In genomic region chr11:65855927-65856363, GRCh38 we compare ENCODE assay signal across 9 cellular contexts. TPM values are rescaled to one million over a fixed set of nuclear protein-coding genes. Genes with fewer than 3 reads are reported as not detected.
A peak's percentile ranks its signal among the peaks of the same experiment; 100 is the strongest.
DNase-seq lines count a peak whose midpoint lies in the region; ATAC-seq and TF ChIP-seq lines count a peak whose summit lies in the region.
"Had no signal": no experiment of that assay in that cellular context is flagged by ENCODE, and none has a peak within 500 bp of the region (broad histone marks: within the 10 kb centered on the region; RNA-seq: fewer than 3 reads in every experiment).

No MANE protein-coding gene starts in this region.

- TF ChIP-seq CTCF in heart left ventricle (IDR thresholded peaks at IDR 0.05) (no peak), adrenal gland (IDR thresholded peaks at IDR 0.05) (no peak), lower lobe of right lung (IDR thresholded peaks at IDR 0.05) (no peak), type B pancreatic cell (conservative IDR thresholded peaks at IDR 0.05) (no peak)

- DNase-seq in heart left ventricle (peak in 1 of 5 donors; percentile 9), cardiac septum (ENCODE audit: low spot score) (no peak), adrenal gland (peak in 5 of 7 donors; percentile 7 to 33 (median 23)), lower lobe of right lung (no peak), type B pancreatic cell (ENCODE audit: extremely low spot score, unreplicated experiment) (no peak), HK-2 (ENCODE audit: unreplicated experiment) (no peak), SJCRH30 (no peak)
- DNase-seq: activated CD4-positive, CD25-positive, alpha-beta regulatory T cell treated with anti-CD3 and anti-CD28 coated beads, Interleukin-2, amount 50 U/mL, for 72 hours had no signal

- TF ChIP-seq POLR2A in heart left ventricle (IDR thresholded peaks at IDR 0.05) (no peak), adrenal gland (IDR thresholded peaks at IDR 0.05) (no peak)

- H3K4me1 ChIP-seq in heart left ventricle, result peaks cover 0 to 41% (median 19%) of the 10 kb centered on the region in 12 donors
- H3K4me1 ChIP-seq in adrenal gland (replicated peaks in 1 of 2), result peaks cover 14 to 24% of the 10 kb centered on the region in 2 donors
- peaks cover 34% of the 10 kb centered on the region for H3K4me1 ChIP-seq in lower lobe of right lung
- H3K4me1 ChIP-seq in SJCRH30, result no peaks in the 10 kb centered on the region

- ATAC-seq in heart left ventricle (no peak), lower lobe of right lung (no peak), GM21381 (IDR thresholded peaks at IDR 0.05; ENCODE audit: unreplicated experiment) (no peak)

- no peaks in the 10 kb centered on the region for H3K9me3 Mint-ChIP-seq in type B pancreatic cell

- H3K27me3 ChIP-seq in heart left ventricle, result no peaks in the 10 kb centered on the region
- no peaks in the 10 kb centered on the region for H3K27me3 ChIP-seq in adrenal gland
- no peaks in the 10 kb centered on the region for H3K27me3 ChIP-seq in lower lobe of right lung (ENCODE audit: low read depth)
- H3K27me3 ChIP-seq in SJCRH30, result no peaks in the 10 kb centered on the region

- peak overlapping the region; percentile 84 for H3K27ac Mint-ChIP-seq in type B pancreatic cell

- H3K27ac ChIP-seq in heart left ventricle (peak overlapping the region in 1 of 12 donors; percentile 98), adrenal gland (peak overlapping the region in 1 of 5 donors; percentile 99), lower lobe of right lung (no peak overlapping the region), SJCRH30 (no peak overlapping the region)

- 82 to 88% (median 86%) methylated on average over 15 of the region's 15 CpGs for WGBS in heart left ventricle, 4 donors
- 85 to 90% (median 88%) methylated on average over 15 of the region's 15 CpGs for WGBS in adrenal gland, 4 donors

- peak overlapping the region; percentile 93 for H3K4me3 Mint-ChIP-seq in type B pancreatic cell

- H3K4me3 ChIP-seq in heart left ventricle (peak overlapping the region in 10 of 12 donors; percentile 74 to 100 (median 90)), adrenal gland (peak overlapping the region in 1 of 4 donors; percentile 100), lower lobe of right lung (peak overlapping the region; percentile 92), SJCRH30 (no peak overlapping the region)

- H3K27me3 Mint-ChIP-seq in type B pancreatic cell, result peaks cover 3% of the 10 kb centered on the region

- peaks cover 38% of the 10 kb centered on the region for H3K36me3 Mint-ChIP-seq in type B pancreatic cell

- H3K36me3 ChIP-seq in heart left ventricle (peaks cover 0 to 58% (median 48%) of the 10 kb centered on the region in 9 donors), adrenal gland (replicated peaks in 1 of 2) (peaks cover 0 to 46% of the 10 kb centered on the region in 2 donors), lower lobe of right lung (peaks cover 48% of the 10 kb centered on the region), SJCRH30 (peaks cover 50% of the 10 kb centered on the region)

- H3K9me3 ChIP-seq in heart left ventricle, result peaks cover 0 to 9% (median 2%) of the 10 kb centered on the region in 12 donors
- no peaks in the 10 kb centered on the region for H3K9me3 ChIP-seq in adrenal gland (replicated peaks in 1 of 3)
- H3K9me3 ChIP-seq in lower lobe of right lung, result peaks cover 3% of the 10 kb centered on the region
- H3K9me3 ChIP-seq in SJCRH30 (replicated peaks), result no peaks in the 10 kb centered on the region

- peaks cover 20% of the 10 kb centered on the region for H3K4me1 Mint-ChIP-seq in type B pancreatic cell (ENCODE audit: unreplicated experiment)

- intact Hi-C loops in heart left ventricle (cut with DNase I) (loop anchor here in 2 of 10 donors (5.0 to 10.0 kb wide), 3 partner anchors 194 to 409 kb away; partner anchors contain the start of genes PCNX3 (in 1 of the 2), RAB1B (in 1 of the 2) and RELA (in 1 of the 2)), cardiac septum (cut with DNase I) (loop anchor here (5.0 kb wide), 1 partner anchor 146 kb away; the partner anchor contains the start of genes BANF1 and EIF1AD), adrenal gland (cut with DNase I) (no loop called here), lower lobe of right lung (cut with DNase I) (no loop called here)

RNA-seq across cellular contexts. Expression of gene CFL1, which starts 2.0 kb away (rescaled TPM):
- total RNA-seq in heart left ventricle, result 100 to 1,000 TPM; 289 to 839 (median 424) TPM
- 100 to 1,000 TPM; 289 to 973 TPM for polyA plus RNA-seq in heart left ventricle
- 434 TPM for total RNA-seq in cardiac septum
- total RNA-seq in adrenal gland, result 100 to 1,000 TPM; 354 to 765 (median 614) TPM
- 100 to 1,000 TPM; 217 to 752 (median 376) TPM for polyA plus RNA-seq in adrenal gland
- 647 TPM for total RNA-seq in lower lobe of right lung
- total RNA-seq in type B pancreatic cell (ENCODE audit: low replicate concordance), result 947 and 981 TPM in 2 replicates
- 743 and 763 TPM in 2 replicates for total RNA-seq in SJCRH30 (2014; rRNA removed; shearing (Covaris generic))

RNA-seq across cellular contexts. Expression of gene MUS81, which starts 4.3 kb away (rescaled TPM):
- total RNA-seq in heart left ventricle (10 to 100 TPM; 24.6 to 39.6 (median 35.5) TPM), cardiac septum (37.6 TPM), adrenal gland (10 to 100 TPM; 17.5 to 53.7 (median 41.1) TPM), lower lobe of right lung (52.8 TPM), type B pancreatic cell (ENCODE audit: low replicate concordance) (67.9 and 72.4 TPM in 2 replicates)
- polyA plus RNA-seq in heart left ventricle (10 to 100 TPM; 53.0 to 56.1 TPM), adrenal gland (100 to 1,000 TPM in 2 of 3 donors, 10 to 100 TPM in 1; 16.1 to 147 (median 103) TPM)
- total RNA-seq in SJCRH30 (2014; rRNA removed; shearing (Covaris generic)), result 31.1 and 35.1 TPM in 2 replicates

RNA-seq across cellular contexts. Expression of gene EFEMP2, which starts 16.7 kb away (rescaled TPM):
- 100 to 1,000 TPM in 3 of 9 donors, 10 to 100 TPM in 6; 67.7 to 123 (median 88.7) TPM for total RNA-seq in heart left ventricle
- polyA plus RNA-seq in heart left ventricle, result 10 to 100 TPM; 43.6 to 86.6 TPM
- total RNA-seq in cardiac septum, result 118 TPM
- 100 to 1,000 TPM in 2 of 8 donors, 10 to 100 TPM in 6; 34.4 to 111 (median 63.6) TPM for total RNA-seq in adrenal gland
- polyA plus RNA-seq in adrenal gland, result 100 to 1,000 TPM in 1 of 3 donors, 10 to 100 TPM in 2; 20.3 to 156 (median 92.9) TPM
- total RNA-seq in lower lobe of right lung, result 53.9 TPM
- 5.5 and 24.5 TPM in 2 replicates for total RNA-seq in type B pancreatic cell (ENCODE audit: low replicate concordance)
- total RNA-seq in SJCRH30 (2014; rRNA removed; shearing (Covaris generic)), result 21.5 and 23.9 TPM in 2 replicates

RNA-seq across cellular contexts. Expression of gene SNX32, which starts 22.2 kb away (rescaled TPM):
- under 1 TPM in 4 of 9 donors, not detected in 5; 0.13 to 0.52 (median 0.37) TPM for total RNA-seq in heart left ventricle
- polyA plus RNA-seq in heart left ventricle, result under 1 TPM; 0.11 to 0.54 TPM
- 0.54 TPM for total RNA-seq in cardiac septum
- total RNA-seq in adrenal gland, result 1 to 10 TPM in 1 of 8 donors, under 1 TPM in 4, not detected in 3; 0.25 to 1.2 (median 0.43) TPM
- 1 to 10 TPM in 1 of 3 donors, under 1 TPM in 2; 0.11 to 1.1 (median 0.61) TPM for polyA plus RNA-seq in adrenal gland
- 0.47 TPM for total RNA-seq in lower lobe of right lung
- 0.76 and 4.2 TPM in 2 replicates for total RNA-seq in type B pancreatic cell (ENCODE audit: low replicate concordance)
- total RNA-seq in SJCRH30 (2014; rRNA removed; shearing (Covaris generic)), result 0.04 TPM in 1 of 2 replicates, not detected in the other

RNA-seq across cellular contexts. Expression of gene CTSW, which starts 23.7 kb away (rescaled TPM):
- total RNA-seq in heart left ventricle, result 1 to 10 TPM in 3 of 9 donors, under 1 TPM in 5, not detected in 1; 0.16 to 9.4 (median 0.90) TPM
- polyA plus RNA-seq in heart left ventricle, result under 1 TPM; 0.17 to 0.53 TPM
- total RNA-seq in cardiac septum, result 0.83 TPM
- total RNA-seq in adrenal gland, result 1 to 10 TPM in 3 of 8 donors, under 1 TPM in 3, not detected in 2; 0.28 to 3.4 (median 0.94) TPM
- 1 to 10 TPM in 2 of 3 donors, under 1 TPM in 1; 0.88 to 4.8 (median 2.9) TPM for polyA plus RNA-seq in adrenal gland
- 20.6 TPM for total RNA-seq in lower lobe of right lung
- not detected in 2 replicates for total RNA-seq in type B pancreatic cell (ENCODE audit: low replicate concordance)
- not detected in 2 replicates for total RNA-seq in SJCRH30 (2014; rRNA removed; shearing (Covaris generic))

Comparison
In these comparisons a context has a peak if more than half of its experiments do, and no peak if none do; other contexts are left out.
1. DNase-seq: peak in adrenal gland (5 of 7); none in cardiac septum (single experiment), lower lobe of right lung (single experiment), type B pancreatic cell (single experiment), HK-2 (single experiment) and SJCRH30 (0 of 2).